5 cellular contexts compared by ENCODE assay signal in genomic region chr1:217955723-217956122, GRCh38.
"Had no signal": no experiment of that assay in that cellular context is flagged by ENCODE, and none has a peak within 500 bp of the region (broad histone marks: within the 10 kb centered on the region; RNA-seq: fewer than 3 reads in every experiment).

No MANE protein-coding gene starts in this region.

- DNase-seq: GOT3, H7, HCEC 1CT, IMR-90 had no signal

- H3K4me3 ChIP-seq: K562 had no signal

- ATAC-seq: K562 had no signal
